In genomic region chr5:119220576-119221197, GRCh38 we compare ENCODE assay signal across 11 cellular contexts.
DNase-seq lines count a peak whose midpoint lies in the region; ATAC-seq, FAIRE-seq and TF ChIP-seq lines count a peak whose summit lies in the region.
"Had no signal": no experiment of that assay in that cellular context is flagged by ENCODE, and none has a peak within 500 bp of the region (broad histone marks: within the 10 kb centered on the region; RNA-seq: fewer than 3 reads in every experiment).

No MANE protein-coding gene starts in this region.

- peaks cover 0 to 5% of the 10 kb centered on the region in 2 experiments; a peak in 2 of 4 replicates for H3K36me3 ChIP-seq in GM12878 (ENCODE audit: control insufficient read depth in 2 of 2, insufficient read depth in 2 of 2, low read length in 1 of 2)
- H3K36me3 ChIP-seq in HAP-1 (replicated peaks), result peaks cover 3% of the 10 kb centered on the region; the same call in 1 of the 2 replicates

- no peaks in the 10 kb centered on the region for H3K79me2 ChIP-seq in GM12878 (ENCODE audit: control insufficient read depth, insufficient read depth, low read length)

- H3K4me3 ChIP-seq in GM12878 (no peak overlapping the region), HAP-1 (no peak overlapping the region)

- no peaks in the 10 kb centered on the region for H3K27me3 ChIP-seq in GM12878 (replicated peaks in 1 of 2; ENCODE audit: control insufficient read depth in 2 of 2, insufficient read depth in 2 of 2, low read length in 1 of 2)
- no peaks in the 10 kb centered on the region for H3K27me3 ChIP-seq in HAP-1 (ENCODE audit: low read depth)

- TF ChIP-seq RAD21 in GM12878 (IDR thresholded peaks at IDR 0.05; ENCODE audit: insufficient read depth, low read depth, low read length), result no peak

- H4K20me1 ChIP-seq in GM12878 (ENCODE audit: control insufficient read depth, insufficient read depth), result no peaks in the 10 kb centered on the region

- no peak overlapping the region for H3K4me2 ChIP-seq in GM12878 (ENCODE audit: control insufficient read depth, insufficient read depth)

- FAIRE-seq in GM12878 (lab: Jason Lieb, UNC), result no peak

- SMC1A ChIA-PET in GM12878 (lab: Charles Lee; ENCODE audit: uncharacterized antibody, unreplicated experiment), result interaction anchor here (0.7 to 3.8 kb wide), 25 partner anchors 12 to 236 kb away, joined by 3 to 12 read pairs (median 4); partner anchors contain the start of gene DMXL1

- RAD21 ChIA-PET in GM12878 (lab: Charles Lee; ENCODE audit: unreplicated experiment), result interaction anchor here (0.8 to 2.3 kb wide), 8 partner anchors 47 to 236 kb away, joined by 3 to 12 read pairs (median 4); no protein-coding TSS in a partner anchor

- no peak for DNase-seq in GM12878 (ENCODE audit: low read depth, low spot score)
- no peak for DNase-seq in activated naive CD4-positive, alpha-beta T cell (lab: John Stamatoyannopoulos, UW)
- DNase-seq in NCI-H1436 treated with DMSO at 0.1 percent for 48 hours (lab: John Stamatoyannopoulos, UW), result no peak
- DNase-seq in NCI-H1436 (lab: John Stamatoyannopoulos, UW), result no peak
- DNase-seq in HAP-1 (ENCODE audit: low spot score in 2 of 2), result no peak
- DNase-seq: dermis blood vessel endothelial cell; GOT3; stimulated activated naive CD4-positive, alpha-beta T cell treated with Interleukin-2 at 50 U/mL for 16 hours had no signal

- intact Hi-C loops in GM12878 (cut with micrococcal nuclease; ENCODE audit: unreplicated experiment), result loop anchor here (5.0 kb wide), 1 partner anchor 233 kb away; the partner anchor contains the start of gene DTWD2

- BruUV-seq in GM12878 (replicated peaks; lab: Mats Ljungman, UMichigan), result no TSS peak

- peak; percentile 88 for ATAC-seq in GM18508 (IDR thresholded peaks at IDR 0.05; ENCODE audit: insufficient read depth, unreplicated experiment)
- ATAC-seq in GM21515 (IDR thresholded peaks at IDR 0.05; ENCODE audit: unreplicated experiment), result peak; percentile 85
- ATAC-seq in HG03139 (IDR thresholded peaks at IDR 0.05; ENCODE audit: unreplicated experiment), result peak; percentile 89
- ATAC-seq in GM12878, result peak; percentile 97

- H3K27ac ChIP-seq in GM12878 (ENCODE audit: control insufficient read depth, insufficient read depth), result no peak overlapping the region

- TF ChIP-seq CTCF in GM12878 (IDR thresholded peaks at IDR 0.05 in 2 of 3, conservative IDR thresholded peaks at IDR 0.05 in 1 of 3; ENCODE audit: control insufficient read depth in 2 of 3, extremely low read depth in 1 of 3, insufficient read depth in 1 of 3, low read depth in 3 of 3, low read length in 3 of 3), result no peak

- 48% methylated on average over 1 of the region's 1 CpG for WGBS in GM12878 (ENCODE audit: insufficient coverage, insufficient replicate concordance, low lambda C conversion rate, missing lambda C conversion rate)

- in situ Hi-C loops in GM12878 (cut with MboI) (no loop called here), HAP-1 (cut with MboI; ENCODE audit: low sequenced_read_pairs) (no loop called here)

- no peak for TF ChIP-seq POLR2A in GM12878 (IDR thresholded peaks at IDR 0.05; ENCODE audit: low read depth, low read length)

- CTCF ChIA-PET in GM12878 (lab: Yijun Ruan, JAX), result interaction anchor here (0.5 to 3.2 kb wide), 18 partner anchors 11 to 233 kb away, joined by 3 to 17 read pairs (median 4); partner anchors contain the start of gene DTWD2

- H2AFZ ChIP-seq in GM12878 (ENCODE audit: control insufficient read depth, low read depth, low read length), result no peak overlapping the region

- no peak for TF ChIP-seq EP300 in GM12878 (IDR thresholded peaks at IDR 0.05; ENCODE audit: borderline replicate concordance in 1 of 2, control insufficient read depth in 1 of 2, low read depth in 2 of 2, low read length in 2 of 2)

- H3K9ac ChIP-seq in GM12878 (ENCODE audit: control insufficient read depth, insufficient read depth, low read length), result no peak overlapping the region

- peaks cover 6% of the 10 kb centered on the region; the same call in 1 of the 2 replicates for H3K4me1 ChIP-seq in GM12878 (ENCODE audit: control insufficient read depth, insufficient read depth, low read length)
- H3K4me1 ChIP-seq in HAP-1, result no peaks in the 10 kb centered on the region

- H3K9me3 ChIP-seq in GM12878 (replicated peaks; ENCODE audit: control insufficient read depth, insufficient read depth, low read length) (no peaks in the 10 kb centered on the region), HAP-1 (no peaks in the 10 kb centered on the region)

- POLR2A ChIA-PET in GM12878 (lab: Charles Lee), result interaction anchor here (0.6 to 1.0 kb wide), 4 partner anchors 41 to 204 kb away, joined by 3 to 4 read pairs (median 3); no protein-coding TSS in a partner anchor

TF ChIP-seq in GM12878, 131 proteins besides CTCF, POLR2A, EP300 and RAD21:
- TF ChIP-seq SPI1 (IDR thresholded peaks at IDR 0.05; ENCODE audit: borderline replicate concordance, insufficient read depth, low read depth, low read length) (peak; percentile 90), ZNF24 (IDR thresholded peaks at IDR 0.05) (peak; percentile 80; the same call in 1 of the 2 replicates), BCLAF1 (IDR thresholded peaks at IDR 0.05) (no peak), KLF5 (IDR thresholded peaks at IDR 0.05; ENCODE audit: partially characterized antibody) (no peak), NR2C2 (IDR thresholded peaks at IDR 0.05; ENCODE audit: borderline replicate concordance, control insufficient read depth, insufficient read length, low read depth) (no peak), WRNIP1 (IDR thresholded peaks at IDR 0.05; ENCODE audit: borderline replicate concordance, low read depth, low read length) (no peak), POLR2AphosphoS2 (IDR thresholded peaks at IDR 0.05; ENCODE audit: low read depth, low read length) (no peak), CREM (IDR thresholded peaks at IDR 0.05; ENCODE audit: low read depth) (no peak; the same call in 1 of the 2 replicates), ATF7 (IDR thresholded peaks at IDR 0.05; ENCODE audit: low read depth) (peak; percentile 98), ZNF384 (IDR thresholded peaks at IDR 0.05; ENCODE audit: borderline replicate concordance, low read depth, low read length) (no peak), ATF2 (IDR thresholded peaks at IDR 0.05; ENCODE audit: low read length) (peak; percentile 80), SMAD5 (IDR thresholded peaks at IDR 0.05; ENCODE audit: low read depth) (no peak), STAT3 (IDR thresholded peaks at IDR 0.05; ENCODE audit: low read depth, low read length) (no peak), TAF1 (IDR thresholded peaks at IDR 0.05; ENCODE audit: borderline replicate concordance, low read depth, low read length) (no peak), MTA2 (IDR thresholded peaks at IDR 0.05; ENCODE audit: low read depth) (peak; percentile 72), SMAD1 (IDR thresholded peaks at IDR 0.05; ENCODE audit: low read depth, partially characterized antibody) (no peak), BMI1 (IDR thresholded peaks at IDR 0.05; ENCODE audit: borderline replicate concordance) (0 out of 2 replicates have a peak, but pooled peaks have one; percentile 17), SUZ12 (IDR thresholded peaks at IDR 0.05; ENCODE audit: unreplicated experiment) (no peak), DPF2 (IDR thresholded peaks at IDR 0.05) (peak; percentile 59; the same call in 1 of the 2 replicates), IKZF2 (IDR thresholded peaks at IDR 0.05) (peak in 1 of 2 experiments; percentile 33; a peak in 1 of 4 replicates), MYB (IDR thresholded peaks at IDR 0.05; ENCODE audit: borderline replicate concordance, low read depth, low read length) (no peak)
